ENCODE assay signal across 30 cellular contexts in the genomic region with DNA sequence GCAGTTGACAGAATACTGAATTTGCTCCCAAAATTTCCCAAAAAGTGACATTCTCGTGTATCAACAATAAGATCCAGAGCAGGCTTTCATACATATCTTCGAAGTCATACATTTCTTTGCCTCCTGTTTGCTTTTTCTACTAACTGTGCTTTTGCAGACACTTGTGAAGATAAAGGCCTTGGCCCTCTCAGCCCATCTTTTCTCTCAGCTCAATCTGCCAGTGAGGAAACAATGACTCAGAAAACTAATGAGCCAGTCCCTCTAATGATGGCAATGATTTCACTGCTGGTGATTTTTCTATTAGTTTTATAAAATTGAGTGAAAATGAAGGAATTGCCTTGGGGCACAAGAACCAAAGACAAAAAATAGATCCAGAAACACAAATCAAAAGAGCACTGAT.
"Had no signal": no experiment of that assay in that cellular context is flagged by ENCODE, and none has a peak within 500 bp of the region (broad histone marks: within the 10 kb centered on the region; RNA-seq: fewer than 3 reads in every experiment).

No MANE protein-coding gene starts in this region.

- H3K27ac ChIP-seq: body of pancreas, Peyer's patch, RWPE1, SJCRH30 had no signal

- H3K9me3 ChIP-seq: body of pancreas, Peyer's patch, SJCRH30, SK-N-SH had no signal

- H3K4me3 ChIP-seq: body of pancreas, Peyer's patch, SJCRH30 had no signal

- H3K36me3 Mint-ChIP-seq: activated naive CD8-positive, alpha-beta T cell had no signal

- H3K9me3 Mint-ChIP-seq: activated B cell treated with CpG ODN at 0.5 μM for 24 hours; activated CD4-positive, alpha-beta memory T cell treated with anti-CD3 and anti-CD28 coated beads, Interleukin-2, amount 10 ng/mL, durations not matched to agents 7 days and 5 days; activated naive CD4-positive, alpha-beta T cell treated with anti-CD3 and anti-CD28 coated beads for 36 hours; activated T-helper 17 cell treated with anti-CD3 and anti-CD28 coated beads, Interleukin-2, amount 50 U/mL, for 72 hours; central memory CD8-positive, alpha-beta T cell; T-helper 2 cell treated with Interferon-gamma antibody and Interleukin-4, amounts not matched to agents 5 μg/mL and 100 μg/mL, for 36 hours had no signal

- H3K27me3 ChIP-seq: body of pancreas, Peyer's patch, SJCRH30 had no signal

- H3K4me1 Mint-ChIP-seq: activated B cell treated with CpG ODN at 0.5 μM for 24 hours; activated CD4-positive, alpha-beta memory T cell treated with anti-CD3 and anti-CD28 coated beads, Interleukin-2, amount 10 ng/mL, durations not matched to agents 7 days and 5 days; activated T-helper 17 cell treated with anti-CD3 and anti-CD28 coated beads, Interleukin-2, amount 50 U/mL, for 72 hours; central memory CD8-positive, alpha-beta T cell had no signal

- DNase-seq: activated B cell treated with CpG ODN at 0.5 μM for 24 hours; activated CD4-positive, alpha-beta memory T cell treated with anti-CD3 and anti-CD28 coated beads, Interleukin-2, amount 10 ng/mL, durations not matched to agents 7 days and 5 days; activated CD4-positive, alpha-beta T cell treated with anti-CD3 and anti-CD28 coated beads, Interleukin-2, amount 50 U/mL, for 1 hour; activated gamma-delta T cell; activated naive CD4-positive, alpha-beta T cell treated with anti-CD3 and anti-CD28 coated beads for 36 hours; activated T-cell treated with anti-CD3 and anti-CD28 coated beads for 4 hours; activated T-cell treated with anti-CD3 and anti-CD28 coated beads, Interleukin-2, amount 50 U/mL, for 48 hours; anterior cingulate cortex; body of pancreas; IMR-90; Kasumi-1; KBM-7; NCI-H1105 treated with DMSO at 0.1 percent for 48 hours; NCI-H1436 treated with DMSO at 0.1 percent for 48 hours; NCI-H1930; NCI-H2171; NCI-H226; NCI-H526; NCI-H774; NK-92 treated with Interleukin-12 subunit alpha and Interleukin-12 subunit beta, amount 100 ng/mL, for 24 hours; Peyer's patch; Right ventricle myocardium superior; SJCRH30; SK-N-SH; SW 1271 had no signal

- H3K4me3 Mint-ChIP-seq: activated B cell treated with CpG ODN at 0.5 μM for 24 hours; activated CD4-positive, alpha-beta memory T cell treated with anti-CD3 and anti-CD28 coated beads, Interleukin-2, amount 10 ng/mL, durations not matched to agents 7 days and 5 days; activated naive CD4-positive, alpha-beta T cell treated with anti-CD3 and anti-CD28 coated beads for 36 hours; activated naive CD8-positive, alpha-beta T cell; activated T-helper 17 cell treated with anti-CD3 and anti-CD28 coated beads, Interleukin-2, amount 50 U/mL, for 72 hours; central memory CD8-positive, alpha-beta T cell; T-helper 2 cell treated with Interferon-gamma antibody and Interleukin-4, amounts not matched to agents 5 μg/mL and 100 μg/mL, for 36 hours had no signal

- H3K4me1 ChIP-seq: body of pancreas, Peyer's patch, SJCRH30 had no signal

- H3K36me3 ChIP-seq: Peyer's patch, SJCRH30 had no signal

- H3K27me3 Mint-ChIP-seq: activated CD4-positive, alpha-beta memory T cell treated with anti-CD3 and anti-CD28 coated beads, Interleukin-2, amount 10 ng/mL, durations not matched to agents 7 days and 5 days had no signal

- H3K27ac Mint-ChIP-seq: activated B cell treated with CpG ODN at 0.5 μM for 24 hours; activated CD4-positive, alpha-beta memory T cell treated with anti-CD3 and anti-CD28 coated beads, Interleukin-2, amount 10 ng/mL, durations not matched to agents 7 days and 5 days; activated naive CD4-positive, alpha-beta T cell treated with anti-CD3 and anti-CD28 coated beads for 36 hours; activated naive CD8-positive, alpha-beta T cell; activated T-helper 17 cell treated with anti-CD3 and anti-CD28 coated beads, Interleukin-2, amount 50 U/mL, for 72 hours; T-helper 2 cell treated with Interferon-gamma antibody and Interleukin-4, amounts not matched to agents 5 μg/mL and 100 μg/mL, for 36 hours had no signal
